Comparison of ENCODE assay signal across 10 cellular contexts in the genomic region with DNA sequence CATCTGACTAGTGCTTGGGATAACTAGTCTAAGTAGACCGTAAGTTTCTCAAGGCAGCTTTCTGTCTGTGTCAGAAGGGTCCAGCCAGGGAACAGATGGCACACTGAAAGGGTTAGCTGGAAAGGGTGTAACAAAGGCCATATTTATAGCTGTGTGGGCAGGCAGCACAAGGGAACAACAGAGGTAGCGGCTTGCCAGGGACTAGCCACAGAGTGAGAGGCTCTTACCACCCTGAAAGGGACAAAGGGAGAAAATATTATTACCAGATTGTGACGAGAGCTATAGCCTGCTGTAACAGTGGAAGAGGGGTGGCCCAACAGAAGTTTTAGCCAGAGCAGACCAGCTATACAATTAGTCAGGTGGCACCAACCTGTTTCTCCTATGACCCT.
A peak's percentile ranks its signal among the peaks of the same experiment; 100 is the strongest.
DNase-seq lines count a peak whose midpoint lies in the region; ATAC-seq, FAIRE-seq and TF ChIP-seq lines count a peak whose summit lies in the region.
"Had no signal": no experiment of that assay in that cellular context is flagged by ENCODE, and none has a peak within 500 bp of the region (broad histone marks: within the 10 kb centered on the region; RNA-seq: fewer than 3 reads in every experiment).

No MANE protein-coding gene starts in this region.

- H3K36me3 Mint-ChIP-seq in chondrocyte (ENCODE audit: low read depth): no peaks in the 10 kb centered on the region

- H2AFZ ChIP-seq in HepG2 (ENCODE audit: low read length): peak overlapping the region; percentile 3

- ATAC-seq in HepG2 (peak; percentile 57), right lobe of liver (no peak), HG03280 (IDR thresholded peaks at IDR 0.05; ENCODE audit: unreplicated experiment) (peak; percentile 22)

- no peak for TF ChIP-seq CTCF in HepG2 (CRISPR knock-in tag; IDR thresholded peaks at IDR 0.05)
- no peak for TF ChIP-seq CTCF in right lobe of liver (IDR thresholded peaks at IDR 0.05)
- TF ChIP-seq CTCF in chondrocyte (IDR thresholded peaks at IDR 0.05): no peak

- H3K4me1 ChIP-seq in HepG2 (ENCODE audit: insufficient read depth, low read length): peaks cover 23% of the 10 kb centered on the region
- no peaks in the 10 kb centered on the region for H3K4me1 ChIP-seq in right lobe of liver
- peaks cover 17% of the 10 kb centered on the region for H3K4me1 ChIP-seq in HAP-1

- TF ChIP-seq EP300 in HepG2 (IDR thresholded peaks at IDR 0.05; ENCODE audit: low read depth in 2 of 2, low read length in 2 of 2) (no peak), HepG2 (CRISPR knock-in tag; IDR thresholded peaks at IDR 0.05; ENCODE audit: borderline replicate concordance) (no peak)

- H3K9me3 ChIP-seq in HepG2 (ENCODE audit: low read length) (no peaks in the 10 kb centered on the region), right lobe of liver (no peaks in the 10 kb centered on the region), HAP-1 (no peaks in the 10 kb centered on the region)
- H3K9me3 ChIP-seq: BLaER1 treated with 17β-estradiol and CSF1 and Interleukin-3, amounts not matched to agents 10 nM and 100 nM had no signal

- H4K20me1 ChIP-seq in HepG2 (ENCODE audit: insufficient read depth, low read length): no peaks in the 10 kb centered on the region
- H4K20me1 ChIP-seq: BLaER1 treated with 17β-estradiol and CSF1 and Interleukin-3, amounts not matched to agents 10 nM and 100 nM had no signal

- H3K4me2 ChIP-seq in HepG2 (ENCODE audit: low read depth, low read length): peak overlapping the region; percentile 58

- H3K27me3 Mint-ChIP-seq in chondrocyte (ENCODE audit: low read depth): no peaks in the 10 kb centered on the region

- H3K79me2 ChIP-seq in HepG2 (ENCODE audit: insufficient read depth, low read length): no peaks in the 10 kb centered on the region

- no peaks in the 10 kb centered on the region for H3K9me3 Mint-ChIP-seq in chondrocyte (ENCODE audit: low read depth)

- POLR2A ChIA-PET in HepG2 (lab: Yijun Ruan, JAX): interaction anchor here (1.1 to 1.2 kb wide), 2 partner anchors 17 to 239 kb away, joined by 3 read pairs; a partner anchor contains a TSS

- peaks cover 32% of the 10 kb centered on the region for H3K4me1 Mint-ChIP-seq in chondrocyte (ENCODE audit: low read depth)

- TF ChIP-seq POLR2A in HepG2 (IDR thresholded peaks at IDR 0.05; ENCODE audit: insufficient read depth in 1 of 2, low read depth in 2 of 2, low read length in 2 of 2): no peak
- TF ChIP-seq POLR2A in right lobe of liver (IDR thresholded peaks at IDR 0.05): no peak
- TF ChIP-seq POLR2A in H54 (IDR thresholded peaks at IDR 0.05; ENCODE audit: low read depth, low read length): no peak

- FAIRE-seq in HepG2 (lab: Jason Lieb, UNC) (no peak), H54 (lab: Jason Lieb, UNC) (no peak)
- FAIRE-seq: TTC549 had no signal

- TF ChIP-seq RAD21 in HepG2 (CRISPR knock-in tag; IDR thresholded peaks at IDR 0.05): no peak

- H3K4me3 ChIP-seq in HepG2 (replicated peaks in 1 of 3; ENCODE audit: insufficient read depth in 1 of 3, low read depth in 2 of 3, low read length in 3 of 3): peak overlapping the region in 1 of 3 experiments; percentile 45; a peak in 2 of 6 replicates
- no peak overlapping the region for H3K4me3 ChIP-seq in right lobe of liver
- H3K4me3 ChIP-seq in HAP-1: no peak overlapping the region
- H3K4me3 ChIP-seq: BLaER1 treated with 17β-estradiol and CSF1 and Interleukin-3, amounts not matched to agents 10 nM and 100 nM had no signal

- DNase-seq in HepG2 (ENCODE audit: low spot score) (no peak), right lobe of liver (no peak), chondrocyte (ENCODE audit: low spot score) (no peak), HuH-7 (ENCODE audit: low spot score) (no peak), NCI-H1105 treated with DMSO at 0.1 percent for 48 hours (lab: John Stamatoyannopoulos, UW) (no peak), H54 (ENCODE audit: insufficient read length, low spot score) (no peak), HAP-1 (ENCODE audit: low spot score in 2 of 2) (no peak)

- peak overlapping the region; percentile 93 for H3K27ac Mint-ChIP-seq in chondrocyte (ENCODE audit: unreplicated experiment)

- H3K27ac ChIP-seq in HepG2 (ENCODE audit: extremely low read length, insufficient read depth, low read length) (no peak overlapping the region), right lobe of liver (no peak overlapping the region)

- WGBS in HepG2 (ENCODE audit: low lambda C conversion rate): 53% methylated on average over 3 of the region's 3 CpGs
- 92% methylated on average over 1 of the region's 3 CpGs for WGBS in right lobe of liver (ENCODE audit: insufficient coverage, low coverage, low lambda C conversion rate, missing lambda C conversion rate)

- BruUV-seq in HepG2 (replicated peaks; lab: Mats Ljungman, UMichigan): no TSS peak

- intact Hi-C loops in HepG2 (cut with micrococcal nuclease; ENCODE audit: unreplicated experiment): loop anchor here (1.0 to 5.0 kb wide), 3 partner anchors 31 to 63 kb away; no protein-coding TSS in a partner anchor
- intact Hi-C loops in right lobe of liver (cut with DNase I): no loop called here

- CTCF ChIA-PET in HepG2 (lab: Yijun Ruan, JAX; ENCODE audit: low intra/inter-chr PET ratio, low total read pairs): no interaction called here

- in situ Hi-C loops in HepG2 (cut with HindIII; ENCODE audit: extremely low pct_ligation_motif_present, low pct_unique_long_range_greater_than_20kb) (no loop called here), HAP-1 (cut with MboI; ENCODE audit: low sequenced_read_pairs) (no loop called here)

- peak overlapping the region; percentile 4 for H3K4me3 Mint-ChIP-seq in chondrocyte (ENCODE audit: unreplicated experiment)

- H3K36me3 ChIP-seq in HepG2 (replicated peaks in 1 of 2; ENCODE audit: control insufficient read depth in 1 of 2, insufficient read depth in 2 of 2, low read length in 2 of 2) (no peaks in the 10 kb centered on the region), right lobe of liver (no peaks in the 10 kb centered on the region), HAP-1 (replicated peaks) (no peaks in the 10 kb centered on the region)
- H3K36me3 ChIP-seq: BLaER1 treated with 17β-estradiol and CSF1 and Interleukin-3, amounts not matched to agents 10 nM and 100 nM had no signal

- H3K27me3 ChIP-seq in HepG2 (ENCODE audit: control insufficient read depth in 1 of 2, insufficient read depth in 2 of 2, low read length in 2 of 2) (no peaks in the 10 kb centered on the region), right lobe of liver (no peaks in the 10 kb centered on the region), HAP-1 (ENCODE audit: low read depth) (no peaks in the 10 kb centered on the region)
- H3K27me3 ChIP-seq: BLaER1 treated with 17β-estradiol and CSF1 and Interleukin-3, amounts not matched to agents 10 nM and 100 nM had no signal

- H3K9ac ChIP-seq in HepG2 (ENCODE audit: insufficient read depth, low read depth, low read length): no peak overlapping the region
- H3K9ac ChIP-seq: BLaER1 treated with 17β-estradiol and CSF1 and Interleukin-3, amounts not matched to agents 10 nM and 100 nM had no signal

TF ChIP-seq in HepG2, 621 proteins besides CTCF, POLR2A, EP300 and RAD21 (continues in another document):
- no peak for TF ChIP-seq ZKSCAN1 (IDR thresholded peaks at IDR 0.05; ENCODE audit: low read length)
- TF ChIP-seq CHD4 (IDR thresholded peaks at IDR 0.05; ENCODE audit: borderline replicate concordance, low read length): no peak
- no peak for TF ChIP-seq ONECUT2 (CRISPR knock-in tag; IDR thresholded peaks at IDR 0.05)
- TF ChIP-seq ZMYM2 (CRISPR knock-in tag; IDR thresholded peaks at IDR 0.05): no peak
- no peak for TF ChIP-seq ZNF530 (CRISPR knock-in tag; IDR thresholded peaks at IDR 0.05; ENCODE audit: low read depth)
- TF ChIP-seq, protein P1, sequence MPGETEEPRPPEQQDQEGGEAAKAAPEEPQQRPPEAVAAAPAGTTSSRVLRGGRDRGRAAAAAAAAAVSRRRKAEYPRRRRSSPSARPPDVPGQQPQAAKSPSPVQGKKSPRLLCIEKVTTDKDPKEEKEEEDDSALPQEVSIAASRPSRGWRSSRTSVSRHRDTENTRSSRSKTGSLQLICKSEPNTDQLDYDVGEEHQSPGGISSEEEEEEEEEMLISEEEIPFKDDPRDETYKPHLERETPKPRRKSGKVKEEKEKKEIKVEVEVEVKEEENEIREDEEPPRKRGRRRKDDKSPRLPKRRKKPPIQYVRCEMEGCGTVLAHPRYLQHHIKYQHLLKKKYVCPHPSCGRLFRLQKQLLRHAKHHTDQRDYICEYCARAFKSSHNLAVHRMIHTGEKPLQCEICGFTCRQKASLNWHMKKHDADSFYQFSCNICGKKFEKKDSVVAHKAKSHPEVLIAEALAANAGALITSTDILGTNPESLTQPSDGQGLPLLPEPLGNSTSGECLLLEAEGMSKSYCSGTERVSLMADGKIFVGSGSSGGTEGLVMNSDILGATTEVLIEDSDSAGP (CRISPR knock-in tag; IDR thresholded peaks at IDR 0.05; ENCODE audit: borderline replicate concordance): no peak
- no peak for TF ChIP-seq FOXK1 (CRISPR knock-in tag; IDR thresholded peaks at IDR 0.05; ENCODE audit: borderline replicate concordance, low read depth)
- no peak for TF ChIP-seq ZBTB8A (CRISPR knock-in tag; IDR thresholded peaks at IDR 0.05; ENCODE audit: borderline replicate concordance, low read depth)
- no peak for TF ChIP-seq JARID2 (CRISPR knock-in tag; IDR thresholded peaks at IDR 0.05; ENCODE audit: insufficient replicate concordance)
- TF ChIP-seq SSRP1 (CRISPR knock-in tag; IDR thresholded peaks at IDR 0.05): no peak

Comparison
In these comparisons a context has a peak if more than half of its experiments do, and no peak if none do; other contexts are left out.
1. ATAC-seq: peak in HepG2 (single experiment) and HG03280 (single experiment); none in right lobe of liver (0 of 4).